24 cellular contexts compared by ENCODE assay signal in genomic region chr11:87033561-87033960, GRCh38.
"Had no signal": no experiment of that assay in that cellular context is flagged by ENCODE, and none has a peak within 500 bp of the region (broad histone marks: within the 10 kb centered on the region; RNA-seq: fewer than 3 reads in every experiment).

No MANE protein-coding gene starts in this region.

- H3K9me3 Mint-ChIP-seq: naive B cell; natural killer cell treated with Interleukin-12 subunit alpha and Interleukin-12 subunit beta and Interleukin-15 and Interleukin-18, amount 100 ng/mL, for 72 hours; neural progenitor cell; stimulated activated naive CD8-positive, alpha-beta T cell treated with anti-CD3 and anti-CD28 coated beads, Interleukin-15, amount 100 ng/mL, for 72 hours had no signal

- H3K4me2 ChIP-seq: neural progenitor cell, smooth muscle cell had no signal

- H3K36me3 ChIP-seq: gastrocnemius medialis, lower lobe of right lung, neural progenitor cell, right atrium auricular region, suprapubic skin, vagina had no signal

- H3K4me3 Mint-ChIP-seq: natural killer cell treated with Interleukin-12 subunit alpha and Interleukin-12 subunit beta and Interleukin-15 and Interleukin-18, amount 100 ng/mL, for 72 hours; neural progenitor cell; stimulated activated naive CD8-positive, alpha-beta T cell treated with anti-CD3 and anti-CD28 coated beads, Interleukin-15, amount 100 ng/mL, for 72 hours had no signal

- H3K4me3 ChIP-seq: dorsolateral prefrontal cortex, gastrocnemius medialis, lower lobe of right lung, mucosa of descending colon, neural progenitor cell, right atrium auricular region, smooth muscle cell, suprapubic skin, vagina had no signal

- H3K36me3 Mint-ChIP-seq: naive B cell; natural killer cell treated with Interleukin-12 subunit alpha and Interleukin-12 subunit beta and Interleukin-15 and Interleukin-18, amount 100 ng/mL, for 72 hours; neural progenitor cell had no signal

- H3K27me3 ChIP-seq: dorsolateral prefrontal cortex, gastrocnemius medialis, neural progenitor cell, right atrium auricular region, suprapubic skin, vagina had no signal

- H3K9me3 ChIP-seq: gastrocnemius medialis, lower lobe of right lung, mucosa of descending colon, right atrium auricular region, suprapubic skin, vagina had no signal

- H2AFZ ChIP-seq: neural progenitor cell, parathyroid adenoma had no signal

- H3K27me3 Mint-ChIP-seq: naive B cell; progenitor cell of endocrine pancreas; stimulated activated naive CD8-positive, alpha-beta T cell treated with anti-CD3 and anti-CD28 coated beads, Interleukin-15, amount 100 ng/mL, for 72 hours had no signal

- H3K27ac ChIP-seq: dorsolateral prefrontal cortex, gastrocnemius medialis, lower lobe of right lung, neural progenitor cell, parathyroid adenoma, right atrium auricular region, suprapubic skin, vagina had no signal

- DNase-seq: dorsolateral prefrontal cortex; effector CD4-positive, alpha-beta T cell; foreskin fibroblast; gastrocnemius medialis; head of caudate nucleus; left ventricle myocardium superior; lower lobe of right lung; mucosa of descending colon; naive B cell; stimulated activated CD4-positive, alpha-beta T cell treated with anti-CD3 and anti-CD28 coated beads, Interleukin-12 subunit alpha, Interleukin-12 subunit beta, amount 100 ng/mL, for 4 hours; stimulated activated CD4-positive, alpha-beta T cell treated with anti-CD3 and anti-CD28 coated beads, Interleukin-1b, Interleukin-23, amount 100 ng/mL, for 48 hours; stimulated activated CD4-positive, alpha-beta T cell treated with anti-CD3 and anti-CD28 coated beads, Interleukin-4, amount 100 ng/mL, for 1 hour; stimulated activated CD8-positive, alpha-beta memory T cell treated with anti-CD3 and anti-CD28 coated beads, Interleukin-4, amount 100 ng/mL, for 48 hours; stimulated activated naive CD4-positive, alpha-beta T cell; stimulated activated naive CD8-positive, alpha-beta T cell treated with anti-CD3 and anti-CD28 coated beads, Interleukin-15, amount 100 ng/mL, for 72 hours; trophoblast cell had no signal

- H3K27ac Mint-ChIP-seq: naive B cell; natural killer cell treated with Interleukin-12 subunit alpha and Interleukin-12 subunit beta and Interleukin-15 and Interleukin-18, amount 100 ng/mL, for 72 hours; neural progenitor cell; progenitor cell of endocrine pancreas; stimulated activated naive CD8-positive, alpha-beta T cell treated with anti-CD3 and anti-CD28 coated beads, Interleukin-15, amount 100 ng/mL, for 72 hours had no signal

- H3K9ac ChIP-seq: neural progenitor cell, parathyroid adenoma had no signal
